23 cellular contexts compared by ENCODE assay signal in genomic region chr11:17542249-17542648, GRCh38. TPM values are rescaled to one million over a fixed set of nuclear protein-coding genes. Genes with fewer than 3 reads are reported as not detected.
DNase-seq lines count a peak whose midpoint lies in the region; ATAC-seq and TF ChIP-seq lines count a peak whose summit lies in the region.
"Had no signal": no experiment of that assay in that cellular context is flagged by ENCODE, and none has a peak within 500 bp of the region (broad histone marks: within the 10 kb centered on the region; RNA-seq: fewer than 3 reads in every experiment).

No MANE protein-coding gene starts in this region.

- DNase-seq in cardiac septum (ENCODE audit: low spot score), result peak; percentile 61
- DNase-seq in right cardiac atrium, result no peak
- DNase-seq in hepatocyte (ENCODE audit: low spot score), result peak; percentile 84
- no peak for DNase-seq in foreskin melanocyte
- no peak for DNase-seq in SJCRH30
- DNase-seq: activated T-cell treated with anti-CD3 and anti-CD28 coated beads, Interleukin-2, amount 50 U/mL, for 72 hours; left ventricle myocardium superior; naive B cell; NCI-H146; NCI-H446 treated with DMSO at 0.1 percent for 48 hours; Right ventricle myocardium superior had no signal

- H3K4me2 ChIP-seq in hepatocyte, result peak overlapping the region; percentile 82
- H3K4me2 ChIP-seq: BLaER1 had no signal

- H3K9me3 ChIP-seq in right cardiac atrium (ENCODE audit: control insufficient read depth, low read length) (no peaks in the 10 kb centered on the region), hepatocyte (ENCODE audit: low read depth) (no peaks in the 10 kb centered on the region), SJCRH30 (replicated peaks) (no peaks in the 10 kb centered on the region)
- H3K9me3 ChIP-seq: BLaER1, thoracic aorta had no signal

- 75% methylated on average over 4 of the region's 4 CpGs for WGBS in right cardiac atrium
- WGBS in hepatocyte (ENCODE audit: low lambda C conversion rate, missing lambda C conversion rate), result 67% methylated on average over 4 of the region's 4 CpGs

- peak overlapping the region; percentile 71 to 90 (median 85) for H3K4me3 Mint-ChIP-seq in nephron
- H3K4me3 Mint-ChIP-seq: activated naive CD8-positive, alpha-beta T cell; activated T-cell treated with anti-CD3 and anti-CD28 coated beads, Interleukin-2, amount 50 U/mL, for 72 hours; naive B cell; stimulated activated effector memory CD8-positive, alpha-beta T cell treated with anti-CD3 and anti-CD28 coated beads, Interleukin-12 subunit alpha, Interleukin-12 subunit beta, amount 100 ng/mL, for 72 hours; T-helper 1 cell treated with Interleukin-12 subunit alpha and Interleukin-12 subunit beta and Interleukin-4 antibody, amounts not matched to agents 30 μg/mL and 1 μg/mL, for 36 hours had no signal

- H3K4me3 ChIP-seq in right cardiac atrium (ENCODE audit: low read length) (no peak overlapping the region), hepatocyte (peak overlapping the region; percentile 36), SJCRH30 (no peak overlapping the region)
- H3K4me3 ChIP-seq: BLaER1, coronary artery, thoracic aorta had no signal

- no peaks in the 10 kb centered on the region for H3K9me3 Mint-ChIP-seq in nephron
- H3K9me3 Mint-ChIP-seq: activated T-cell treated with anti-CD3 and anti-CD28 coated beads, Interleukin-2, amount 50 U/mL, for 72 hours; stimulated activated effector memory CD8-positive, alpha-beta T cell treated with anti-CD3 and anti-CD28 coated beads, Interleukin-12 subunit alpha, Interleukin-12 subunit beta, amount 100 ng/mL, for 72 hours; T-helper 1 cell treated with Interleukin-12 subunit alpha and Interleukin-12 subunit beta and Interleukin-4 antibody, amounts not matched to agents 30 μg/mL and 1 μg/mL, for 36 hours had no signal

- H3K79me2 ChIP-seq in hepatocyte, result peaks cover 54% of the 10 kb centered on the region

- H3K27me3 Mint-ChIP-seq in nephron (ENCODE audit: low read depth), result peaks cover 47% of the 10 kb centered on the region

- TF ChIP-seq CTCF in hepatocyte (IDR thresholded peaks at IDR 0.05; ENCODE audit: poor library complexity), result no peak
- no peak for TF ChIP-seq CTCF in nephron (IDR thresholded peaks at IDR 0.05; ENCODE audit: unreplicated experiment in 3 of 3)

- H3K4me1 Mint-ChIP-seq in nephron, result peaks cover 14% of the 10 kb centered on the region

- H3K36me3 ChIP-seq in hepatocyte (replicated peaks; ENCODE audit: insufficient read depth, low read depth) (no peaks in the 10 kb centered on the region), SJCRH30 (no peaks in the 10 kb centered on the region)
- H3K36me3 ChIP-seq: BLaER1, thoracic aorta had no signal

- H3K27ac ChIP-seq in right cardiac atrium (ENCODE audit: low read length) (no peak overlapping the region), hepatocyte (peak overlapping the region; percentile 97), SJCRH30 (no peak overlapping the region)
- H3K27ac ChIP-seq: BLaER1, coronary artery, thoracic aorta had no signal

- H2AFZ ChIP-seq in hepatocyte, result no peak overlapping the region

- H3K9me2 ChIP-seq in hepatocyte (replicated peaks; ENCODE audit: insufficient read depth), result no peaks in the 10 kb centered on the region

- H3K4me1 ChIP-seq in right cardiac atrium (ENCODE audit: control insufficient read depth, insufficient read depth, low read length) (no peaks in the 10 kb centered on the region), hepatocyte (ENCODE audit: insufficient read depth) (peaks cover 27% of the 10 kb centered on the region), SJCRH30 (peaks cover 12% of the 10 kb centered on the region)

- H4K20me1 ChIP-seq in hepatocyte (ENCODE audit: insufficient read depth, poor library complexity, severe bottlenecking), result peaks cover 12% of the 10 kb centered on the region
- H4K20me1 ChIP-seq: BLaER1 had no signal

- H3K27ac Mint-ChIP-seq in nephron, result peak overlapping the region; percentile 87 to 99 (median 98)
- H3K27ac Mint-ChIP-seq: activated naive CD8-positive, alpha-beta T cell; activated T-cell treated with anti-CD3 and anti-CD28 coated beads, Interleukin-2, amount 50 U/mL, for 72 hours; naive B cell; stimulated activated effector memory CD8-positive, alpha-beta T cell treated with anti-CD3 and anti-CD28 coated beads, Interleukin-12 subunit alpha, Interleukin-12 subunit beta, amount 100 ng/mL, for 72 hours; T-helper 1 cell treated with Interleukin-12 subunit alpha and Interleukin-12 subunit beta and Interleukin-4 antibody, amounts not matched to agents 30 μg/mL and 1 μg/mL, for 36 hours had no signal

- intact Hi-C loops in cardiac septum (cut with DNase I) (no loop called here), right cardiac atrium (cut with DNase I) (no loop called here)

- H3K36me3 Mint-ChIP-seq in nephron (ENCODE audit: low read depth), result no peaks in the 10 kb centered on the region
- H3K36me3 Mint-ChIP-seq: activated naive CD8-positive, alpha-beta T cell; naive B cell; stimulated activated effector memory CD8-positive, alpha-beta T cell treated with anti-CD3 and anti-CD28 coated beads, Interleukin-12 subunit alpha, Interleukin-12 subunit beta, amount 100 ng/mL, for 72 hours had no signal

- ATAC-seq in right cardiac atrium (no peak), GM19324 (IDR thresholded peaks at IDR 0.05; ENCODE audit: low FRiP score, unreplicated experiment) (no peak), GM19328 (IDR thresholded peaks at IDR 0.05; ENCODE audit: unreplicated experiment) (no peak)
- ATAC-seq: activated T-cell treated with anti-CD3 and anti-CD28 coated beads, Interleukin-2, amount 50 U/mL, for 72 hours; left ventricle myocardium superior; stimulated activated effector memory CD8-positive, alpha-beta T cell treated with anti-CD3 and anti-CD28 coated beads, Interleukin-12 subunit alpha, Interleukin-12 subunit beta, amount 100 ng/mL, for 72 hours had no signal

- H3K27me3 ChIP-seq in right cardiac atrium (ENCODE audit: control insufficient read depth, insufficient read depth) (no peaks in the 10 kb centered on the region), hepatocyte (no peaks in the 10 kb centered on the region), SJCRH30 (no peaks in the 10 kb centered on the region)
- H3K27me3 ChIP-seq: BLaER1 had no signal

RNA-seq across cellular contexts. Expression of gene USH1C, which starts 2.0 kb away (rescaled TPM):
- total RNA-seq in cardiac septum (not detected), right cardiac atrium (under 1 TPM in 3 of 4 donors, not detected in 1; 0.20 to 0.61 (median 0.46) TPM), hepatocyte (58.8 and 60.6 TPM in 2 replicates)
- polyA plus RNA-seq in right cardiac atrium (0.16 TPM), hepatocyte (54.0 and 54.3 TPM in 2 replicates)
- total RNA-seq in SJCRH30 (2014; rRNA removed; shearing (Covaris generic)), result 0.35 and 0.47 TPM in 2 replicates
- total RNA-seq: A172; activated T-cell treated with anti-CD3 and anti-CD28 coated beads, Interleukin-2, amount 50 U/mL, for 72 hours; frontal cortex; MCF 10A had no signal

RNA-seq across cellular contexts. Expression of gene OTOG, which starts 4.8 kb away (rescaled TPM):
- total RNA-seq in cardiac septum, result not detected
- total RNA-seq in right cardiac atrium, result not detected
- not detected for polyA plus RNA-seq in right cardiac atrium
- total RNA-seq in hepatocyte, result 0.16 and 0.27 TPM in 2 replicates
- polyA plus RNA-seq in hepatocyte, result 0.06 and 2.0 TPM in 2 replicates
- total RNA-seq in SJCRH30 (2014; rRNA removed; shearing (Covaris generic)), result 3.3 and 5.9 TPM in 2 replicates
- total RNA-seq: A172; activated T-cell treated with anti-CD3 and anti-CD28 coated beads, Interleukin-2, amount 50 U/mL, for 72 hours; left ventricle myocardium superior; MCF 10A; Right ventricle myocardium superior; thoracic aorta had no signal

Comparison
In these comparisons a context has a peak if more than half of its experiments do, and no peak if none do; other contexts are left out.
1. DNase-seq: peak in cardiac septum (single experiment) and hepatocyte (single experiment); none in right cardiac atrium (0 of 3), foreskin melanocyte (single experiment) and SJCRH30 (0 of 2).
2. RNA of gene USH1C, which starts 2.0 kb away (total RNA-seq): 58.8 to 60.6 TPM in hepatocyte; 0.35 to 0.47 TPM in SJCRH30, 0.20 to 0.61 TPM in right cardiac atrium and not detected in cardiac septum (single experiment); every median in the first group is over 10 times any median in the second.